ENCODE assay signal across 20 cellular contexts in the genomic region with DNA sequence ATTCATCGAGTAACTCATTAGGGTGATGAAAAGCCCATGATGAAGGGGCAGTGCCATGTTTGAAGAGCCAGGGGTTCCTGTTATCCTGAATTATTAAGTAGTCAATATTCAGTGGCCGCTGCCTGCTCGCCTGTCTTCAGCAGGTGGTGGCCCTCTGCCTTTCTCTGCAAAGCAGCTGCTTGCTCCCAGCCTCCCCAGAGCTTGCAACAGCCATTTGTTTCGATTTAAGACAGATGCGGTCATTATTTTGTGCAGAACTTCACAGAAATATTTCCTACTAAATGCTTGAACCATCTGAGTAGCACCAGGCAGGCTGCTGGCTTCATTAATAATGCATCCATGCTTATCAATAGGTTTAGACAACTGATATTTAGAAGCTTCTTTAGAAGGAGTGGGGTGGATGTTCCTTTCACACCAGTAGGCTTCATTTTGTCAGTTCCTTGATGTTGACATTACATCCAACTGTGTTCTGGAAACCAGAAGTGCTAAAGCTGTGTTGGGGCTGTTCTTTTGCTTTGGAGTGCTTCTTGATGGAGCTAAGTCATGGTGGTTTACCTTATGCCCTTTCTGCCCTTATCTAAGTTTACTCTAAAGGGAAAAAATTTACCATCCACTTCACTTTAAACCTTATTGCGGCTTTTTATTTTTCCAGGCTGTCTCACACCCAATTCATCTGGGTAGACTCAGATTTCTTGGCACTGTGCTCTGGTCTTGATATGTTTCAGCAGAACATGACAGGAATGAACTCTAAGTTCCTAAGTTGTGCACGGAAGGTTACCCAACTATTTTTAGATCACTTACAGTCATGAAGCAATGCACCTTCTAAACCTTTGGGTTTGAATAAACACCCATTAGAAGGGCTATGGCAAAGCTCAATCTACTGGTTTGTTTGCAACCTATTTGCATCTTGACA.
DNase-seq lines count a peak whose midpoint lies in the region; ATAC-seq and TF ChIP-seq lines count a peak whose summit lies in the region.
"Had no signal": no experiment of that assay in that cellular context is flagged by ENCODE, and none has a peak within 500 bp of the region (broad histone marks: within the 10 kb centered on the region; RNA-seq: fewer than 3 reads in every experiment).

No MANE protein-coding gene starts in this region.

- no peaks in the 10 kb centered on the region for H3K79me1 ChIP-seq in neuronal stem cell (ENCODE audit: low read depth, low read length)

- peak overlapping the region; percentile 39 for H2AFZ ChIP-seq in neuronal stem cell (ENCODE audit: low read length)

- peak; percentile 49 for DNase-seq in EH (ENCODE audit: low read depth)
- peak; percentile 93 for DNase-seq in adipocyte (ENCODE audit: low read depth)
- peak; percentile 92 for DNase-seq in fibroblast of the aortic adventitia (ENCODE audit: low read depth)
- no peak for DNase-seq in neuronal stem cell (ENCODE audit: low spot score)
- no peak for DNase-seq in NOMO-1 treated with DMSO at 0.1 percent for 48 hours (lab: John Stamatoyannopoulos, UW; ENCODE audit: unreplicated experiment)
- DNase-seq: activated CD4-positive, alpha-beta T cell treated with anti-CD3 and anti-CD28 coated beads for 4 hours; activated naive CD8-positive, alpha-beta T cell treated with anti-CD3 and anti-CD28 coated beads, Interleukin-2, amount 10 ng/mL, durations not matched to agents 7 days and 5 days; activated T-cell treated with anti-CD3 and anti-CD28 coated beads for 4 hours; cortex of kidney; MG63; mucosa of descending colon; NCI-H2029; NCI-H69; stimulated activated CD4-positive, alpha-beta T cell treated with anti-CD3 and anti-CD28 coated beads, Interleukin-1b, Interleukin-23, amount 100 ng/mL, for 48 hours; testis had no signal

- no peak for TF ChIP-seq CTCF in fibroblast of the aortic adventitia (IDR thresholded peaks at IDR 0.05; ENCODE audit: insufficient read depth, low read length)

- H3K4me1 ChIP-seq in adipocyte (ENCODE audit: control insufficient read depth, insufficient read depth, low read length), result peaks cover 13% of the 10 kb centered on the region
- H3K4me1 ChIP-seq in neuronal stem cell (ENCODE audit: control insufficient read depth in 2 of 2, insufficient read depth in 1 of 2, low read depth in 1 of 2, low read length in 2 of 2), result peaks cover 1 to 3% of the 10 kb centered on the region in 2 donors
- H3K4me1 ChIP-seq: BLaER1 treated with 17β-estradiol and CSF1 and Interleukin-3, amounts not matched to agents 10 nM and 100 nM; testis had no signal

- no peak overlapping the region for H2BK15ac ChIP-seq in neuronal stem cell (ENCODE audit: low read length)

- H3K18ac ChIP-seq in neuronal stem cell (ENCODE audit: low read length), result no peak overlapping the region

- H4K91ac ChIP-seq in neuronal stem cell (ENCODE audit: low read depth, low read length, poor library complexity), result no peak overlapping the region

- H3K9ac ChIP-seq in adipocyte (ENCODE audit: low read length) (peak overlapping the region; percentile 1), neuronal stem cell (ENCODE audit: low read depth, low read length, poor library complexity) (no peak overlapping the region)
- H3K9ac ChIP-seq: BLaER1 treated with 17β-estradiol and CSF1 and Interleukin-3, amounts not matched to agents 10 nM and 100 nM had no signal

- no peak overlapping the region for H3K14ac ChIP-seq in neuronal stem cell (ENCODE audit: low read length)

- H3K9me3 ChIP-seq in adipocyte (ENCODE audit: control insufficient read depth, low read length) (no peaks in the 10 kb centered on the region), neuronal stem cell (replicated peaks in 1 of 2; ENCODE audit: control insufficient read depth in 2 of 2, insufficient read depth in 1 of 2, low read depth in 1 of 2, low read length in 2 of 2) (peaks cover 0 to 1% of the 10 kb centered on the region in 2 donors)
- H3K9me3 ChIP-seq: MG63, testis had no signal

- ATAC-seq in HG03108 (IDR thresholded peaks at IDR 0.05; ENCODE audit: unreplicated experiment), result no peak
- no peak for ATAC-seq in GM19351 (IDR thresholded peaks at IDR 0.05; ENCODE audit: unreplicated experiment)
- ATAC-seq in GM21423 (IDR thresholded peaks at IDR 0.05; ENCODE audit: unreplicated experiment), result no peak
- ATAC-seq: esophagus mucosa, mucosa of descending colon had no signal

- no peak overlapping the region for H4K8ac ChIP-seq in neuronal stem cell (ENCODE audit: low read depth, low read length)

- H3K4ac ChIP-seq in neuronal stem cell (ENCODE audit: low read length), result no peak overlapping the region

- no peak overlapping the region for H2BK120ac ChIP-seq in neuronal stem cell (ENCODE audit: low read depth, low read length)

- H3K4me3 ChIP-seq in adipocyte (ENCODE audit: low read length) (peak overlapping the region; percentile 11), fibroblast of the aortic adventitia (ENCODE audit: low read depth, low read length) (no peak overlapping the region), neuronal stem cell (ENCODE audit: low read length in 2 of 2) (no peak overlapping the region)
- H3K4me3 ChIP-seq: BLaER1 treated with 17β-estradiol and CSF1 and Interleukin-3, amounts not matched to agents 10 nM and 100 nM; MG63; mucosa of descending colon; testis had no signal

- H2AK5ac ChIP-seq in neuronal stem cell (ENCODE audit: low read depth, low read length), result no peak overlapping the region

- H2BK5ac ChIP-seq in neuronal stem cell (ENCODE audit: low read length), result no peak overlapping the region

- H2BK12ac ChIP-seq in neuronal stem cell (ENCODE audit: low read length), result no peak overlapping the region

- H3K27ac ChIP-seq in neuronal stem cell (replicated peaks; ENCODE audit: low read length), result no peak overlapping the region
- H3K27ac ChIP-seq: BLaER1 treated with 17β-estradiol and CSF1 and Interleukin-3, amounts not matched to agents 10 nM and 100 nM; testis had no signal

- no peak overlapping the region for H3K4me2 ChIP-seq in neuronal stem cell (ENCODE audit: insufficient read depth, low read length, poor library complexity, severe bottlenecking)
- H3K4me2 ChIP-seq: BLaER1 treated with 17β-estradiol and CSF1 and Interleukin-3, amounts not matched to agents 10 nM and 100 nM had no signal

- WGBS in neuronal stem cell (ENCODE audit: extremely low coverage in 2 of 2, insufficient read length in 2 of 2, insufficient replicate concordance in 1 of 2), 2 donors, result no CpG with 5 or more reads among the region's 7 CpGs

- H3K27me3 ChIP-seq in adipocyte (replicated peaks; ENCODE audit: control insufficient read depth, insufficient read depth, low read length) (no peaks in the 10 kb centered on the region), neuronal stem cell (ENCODE audit: control insufficient read depth in 3 of 3, insufficient read depth in 3 of 3, low read depth in 1 of 3, low read length in 3 of 3) (no peaks in the 10 kb centered on the region)
- H3K27me3 ChIP-seq: BLaER1 treated with 17β-estradiol and CSF1 and Interleukin-3, amounts not matched to agents 10 nM and 100 nM; MG63; testis had no signal

- H3K23ac ChIP-seq in neuronal stem cell (ENCODE audit: low read depth, low read length, poor library complexity), result no peak overlapping the region

- H3K36me3 ChIP-seq in adipocyte (ENCODE audit: control insufficient read depth, insufficient read depth, low read length, severe bottlenecking) (no peaks in the 10 kb centered on the region), neuronal stem cell (replicated peaks in 1 of 2; ENCODE audit: control insufficient read depth in 2 of 2, insufficient read depth in 2 of 2, low read length in 2 of 2) (no peaks in the 10 kb centered on the region)
- H3K36me3 ChIP-seq: BLaER1 treated with 17β-estradiol and CSF1 and Interleukin-3, amounts not matched to agents 10 nM and 100 nM; MG63 had no signal

Comparison
In these comparisons a context has a peak if more than half of its experiments do, and no peak if none do; other contexts are left out.
1. DNase-seq: peak in EH (single experiment), adipocyte (single experiment) and fibroblast of the aortic adventitia (single experiment); none in neuronal stem cell (single experiment) and NOMO-1 treated with DMSO at 0.1 percent for 48 hours (single experiment).